In the genomic region with DNA sequence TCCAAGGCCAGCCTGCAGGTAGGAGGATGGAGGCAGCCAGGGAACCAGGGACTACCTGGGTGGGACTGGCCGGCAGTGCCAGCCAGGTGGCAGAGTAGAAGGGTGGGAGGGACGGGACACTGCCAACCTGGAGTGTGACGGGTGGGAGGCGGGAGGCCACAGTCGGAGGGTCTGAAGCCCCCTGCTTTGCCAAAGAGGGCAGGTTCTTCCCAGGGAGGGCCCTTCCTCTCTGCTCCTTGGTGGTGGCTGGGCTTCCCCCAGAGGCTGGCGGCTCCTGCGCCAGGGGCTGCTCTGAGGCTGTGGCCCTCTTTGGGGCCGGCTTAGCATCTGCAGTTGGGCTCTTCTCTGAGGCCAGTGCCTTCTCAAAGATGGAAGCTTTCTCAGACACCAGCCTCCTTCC, we compare ENCODE assay signal across 36 cellular contexts. TPM values are rescaled to one million over a fixed set of nuclear protein-coding genes. Genes with fewer than 3 reads are reported as not detected.
"Had no signal": no experiment of that assay in that cellular context is flagged by ENCODE, and none has a peak within 500 bp of the region (broad histone marks: within the 10 kb centered on the region; RNA-seq: fewer than 3 reads in every experiment).

No MANE protein-coding gene starts in this region.

- H3K27ac ChIP-seq: brain microvascular endothelial cell, colonic mucosa, foreskin keratinocyte, heart left ventricle, WERI-Rb-1 had no signal

- H3K4me3 ChIP-seq: colonic mucosa, gastrocnemius medialis, heart left ventricle had no signal

- H3K36me3 Mint-ChIP-seq: activated naive CD8-positive, alpha-beta T cell had no signal

- DNase-seq: activated B cell treated with CpG ODN at 0.5 μM for 24 hours; activated CD4-positive, alpha-beta T cell treated with anti-CD3 and anti-CD28 coated beads for 48 hours; activated CD4-positive, alpha-beta T cell treated with anti-CD3 and anti-CD28 coated beads, Interleukin-2, amount 50 U/mL, for 1 hour; activated CD4-positive, alpha-beta T cell treated with anti-CD3 and anti-CD28 coated beads, Interleukin-2, amount 50 U/mL, for 48 hours; activated CD8-positive, alpha-beta memory T cell treated with anti-CD3 and anti-CD28 coated beads for 24 hours; activated CD8-positive, alpha-beta T cell treated with anti-CD3 and anti-CD28 coated beads for 36 hours; activated effector memory CD4-positive, alpha-beta T cell treated with Interleukin-2 at 50 U/mL for 16 hours; activated gamma-delta T cell treated with Interleukin-2 at 50 U/mL for 16 hours; activated naive CD4-positive, alpha-beta T cell treated with anti-CD3 and anti-CD28 coated beads, Interleukin-2, amount 50 U/mL, for 16 hours; activated naive CD4-positive, alpha-beta T cell treated with Interleukin-2 at 50 U/mL for 16 hours; activated T-cell treated with anti-CD3 and anti-CD28 coated beads, Interleukin-2, amount 50 U/mL, for 4 hours; amniotic stem cell; anterior cingulate cortex; brain microvascular endothelial cell; central memory CD4-positive, alpha-beta T cell; cerebellar nuclear complex; colonic mucosa; effector CD8-positive, alpha-beta T cell; foreskin keratinocyte; gastrocnemius medialis; glutamatergic neuron; T-helper 1 cell; T-helper 17 cell; T1000; WERI-Rb-1 had no signal

- ATAC-seq: activated CD4-positive, CD25-positive, alpha-beta regulatory T cell treated with anti-CD3 and anti-CD28 coated beads, Interleukin-2, amount 50 U/mL, for 24 hours; activated T-helper 17 cell treated with anti-CD3 and anti-CD28 coated beads, Interleukin-2, amount 50 U/mL, for 72 hours; gastrocnemius medialis; T-helper 17 cell had no signal

- H3K9me3 Mint-ChIP-seq: activated B cell treated with CpG ODN at 0.5 μM for 24 hours; activated CD8-positive, alpha-beta T cell treated with anti-CD3 and anti-CD28 coated beads for 36 hours; activated T-cell treated with anti-CD3 and anti-CD28 coated beads, Interleukin-2, amount 50 U/mL, for 4 hours; activated T-helper 17 cell treated with anti-CD3 and anti-CD28 coated beads, Interleukin-2, amount 50 U/mL, for 72 hours; T-helper 2 cell treated with Interferon-gamma antibody and Interleukin-4, amounts not matched to agents 5 μg/mL and 100 μg/mL, for 36 hours had no signal

- H3K4me1 ChIP-seq: colonic mucosa had no signal

- H3K4me3 Mint-ChIP-seq: activated B cell treated with CpG ODN at 0.5 μM for 24 hours; activated CD8-positive, alpha-beta T cell treated with anti-CD3 and anti-CD28 coated beads for 36 hours; activated naive CD8-positive, alpha-beta T cell; activated T-cell treated with anti-CD3 and anti-CD28 coated beads, Interleukin-2, amount 50 U/mL, for 4 hours; activated T-helper 17 cell treated with anti-CD3 and anti-CD28 coated beads, Interleukin-2, amount 50 U/mL, for 72 hours; T-helper 17 cell; T-helper 2 cell treated with Interferon-gamma antibody and Interleukin-4, amounts not matched to agents 5 μg/mL and 100 μg/mL, for 36 hours had no signal

- H3K4me1 Mint-ChIP-seq: activated B cell treated with CpG ODN at 0.5 μM for 24 hours had no signal

- H3K36me3 ChIP-seq: brain microvascular endothelial cell, colonic mucosa, gastrocnemius medialis, heart left ventricle, WERI-Rb-1 had no signal

- H3K27ac Mint-ChIP-seq: activated B cell treated with CpG ODN at 0.5 μM for 24 hours; activated CD8-positive, alpha-beta T cell treated with anti-CD3 and anti-CD28 coated beads for 36 hours; activated naive CD8-positive, alpha-beta T cell; activated T-helper 17 cell treated with anti-CD3 and anti-CD28 coated beads, Interleukin-2, amount 50 U/mL, for 72 hours; T-helper 17 cell; T-helper 2 cell treated with Interferon-gamma antibody and Interleukin-4, amounts not matched to agents 5 μg/mL and 100 μg/mL, for 36 hours had no signal

- FAIRE-seq: astrocyte, bronchial epithelial cell, endometrium, endothelial cell of umbilical vein had no signal

- H3K9me3 ChIP-seq: colonic mucosa, gastrocnemius medialis, heart left ventricle had no signal

- H3K27me3 ChIP-seq: colonic mucosa, foreskin keratinocyte, gastrocnemius medialis had no signal

RNA-seq across cellular contexts. Expression of a gene that starts 8.7 kb away (rescaled TPM):
- total RNA-seq: activated B cell treated with CpG ODN at 0.5 μM for 24 hours; activated CD8-positive, alpha-beta T cell treated with anti-CD3 and anti-CD28 coated beads for 36 hours; activated T-cell treated with anti-CD3 and anti-CD28 coated beads, Interleukin-2, amount 50 U/mL, for 4 hours; activated T-helper 17 cell treated with anti-CD3 and anti-CD28 coated beads, Interleukin-2, amount 50 U/mL, for 72 hours; dermis microvascular lymphatic vessel endothelial cell; endothelial cell of umbilical vein; T-helper 17 cell had no signal
- polyA plus RNA-seq: endothelial cell of umbilical vein had no signal

RNA-seq across cellular contexts. Expression of a gene that starts 12.9 kb away (rescaled TPM):
- total RNA-seq: activated B cell treated with CpG ODN at 0.5 μM for 24 hours; activated CD8-positive, alpha-beta T cell treated with anti-CD3 and anti-CD28 coated beads for 36 hours; activated T-helper 17 cell treated with anti-CD3 and anti-CD28 coated beads, Interleukin-2, amount 50 U/mL, for 72 hours; dermis microvascular lymphatic vessel endothelial cell; endothelial cell of umbilical vein; T-helper 17 cell had no signal
- polyA plus RNA-seq: endothelial cell of umbilical vein had no signal

RNA-seq across cellular contexts. Expression of a gene that starts 35.3 kb away (rescaled TPM):
- total RNA-seq: activated B cell treated with CpG ODN at 0.5 μM for 24 hours; activated CD8-positive, alpha-beta T cell treated with anti-CD3 and anti-CD28 coated beads for 36 hours; activated T-cell treated with anti-CD3 and anti-CD28 coated beads, Interleukin-2, amount 50 U/mL, for 4 hours; activated T-helper 17 cell treated with anti-CD3 and anti-CD28 coated beads, Interleukin-2, amount 50 U/mL, for 72 hours; bronchial epithelial cell; colonic mucosa; dermis microvascular lymphatic vessel endothelial cell; endothelial cell of umbilical vein; esophagus mucosa; foreskin keratinocyte; T-helper 17 cell had no signal
- polyA plus RNA-seq: endothelial cell of umbilical vein, foreskin keratinocyte had no signal
